ENCODE assay signal across 1 cellular context in the genomic region with DNA sequence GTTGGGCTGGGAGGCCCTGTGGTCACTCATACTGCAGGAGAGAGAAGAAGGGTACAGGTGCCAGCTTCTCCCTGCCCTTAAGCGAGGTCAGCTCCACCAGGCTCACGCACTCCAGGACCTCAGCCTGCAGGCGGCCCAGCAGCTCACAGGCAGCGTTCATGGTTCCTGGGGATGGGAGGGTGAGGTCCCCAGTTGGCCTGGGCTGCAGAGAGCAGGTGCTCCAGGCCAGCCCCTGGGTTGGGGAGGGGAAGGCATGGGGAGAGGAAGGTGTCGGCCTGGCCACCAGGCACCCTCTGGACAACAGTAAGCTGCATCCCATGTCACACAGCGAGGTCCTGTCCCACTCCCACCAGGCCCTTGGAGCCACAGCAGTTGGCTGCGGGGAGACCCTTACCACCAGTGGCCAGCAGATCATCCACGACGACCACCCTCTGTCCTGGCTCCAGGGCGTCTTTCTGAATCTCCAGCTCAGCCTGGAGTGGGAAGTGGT.
TF ChIP-seq lines count a peak whose summit lies in the region.

No MANE protein-coding gene starts in this region.

TF ChIP-seq in HEK293, 187 proteins besides CTCF, POLR2A, EP300 and RAD21 (continued from another document):
- TF ChIP-seq, protein P1, sequence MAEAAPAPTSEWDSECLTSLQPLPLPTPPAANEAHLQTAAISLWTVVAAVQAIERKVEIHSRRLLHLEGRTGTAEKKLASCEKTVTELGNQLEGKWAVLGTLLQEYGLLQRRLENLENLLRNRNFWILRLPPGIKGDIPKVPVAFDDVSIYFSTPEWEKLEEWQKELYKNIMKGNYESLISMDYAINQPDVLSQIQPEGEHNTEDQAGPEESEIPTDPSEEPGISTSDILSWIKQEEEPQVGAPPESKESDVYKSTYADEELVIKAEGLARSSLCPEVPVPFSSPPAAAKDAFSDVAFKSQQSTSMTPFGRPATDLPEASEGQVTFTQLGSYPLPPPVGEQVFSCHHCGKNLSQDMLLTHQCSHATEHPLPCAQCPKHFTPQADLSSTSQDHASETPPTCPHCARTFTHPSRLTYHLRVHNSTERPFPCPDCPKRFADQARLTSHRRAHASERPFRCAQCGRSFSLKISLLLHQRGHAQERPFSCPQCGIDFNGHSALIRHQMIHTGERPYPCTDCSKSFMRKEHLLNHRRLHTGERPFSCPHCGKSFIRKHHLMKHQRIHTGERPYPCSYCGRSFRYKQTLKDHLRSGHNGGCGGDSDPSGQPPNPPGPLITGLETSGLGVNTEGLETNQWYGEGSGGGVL (tag by site-specific recombination; IDR thresholded peaks at IDR 0.05) = no peak
- TF ChIP-seq ZBTB17 (tag by site-specific recombination; IDR thresholded peaks at IDR 0.05) (peak; percentile 37; the same call in 1 of the 2 replicates), ZNF155 (tag by site-specific recombination; IDR thresholded peaks at IDR 0.05) (no peak), BCL11A (tag by site-specific recombination; IDR thresholded peaks at IDR 0.05; ENCODE audit: low read depth) (peak; percentile 97; the same call in 1 of the 2 replicates), ZNF18 (tag by site-specific recombination; IDR thresholded peaks at IDR 0.05) (no peak), KLF7 (tag by site-specific recombination; IDR thresholded peaks at IDR 0.05; ENCODE audit: borderline replicate concordance) (no peak), ZNF529 (tag by site-specific recombination; IDR thresholded peaks at IDR 0.05; ENCODE audit: insufficient replicate concordance) (no peak), ZNF596 (tag by site-specific recombination; IDR thresholded peaks at IDR 0.05) (no peak), ZNF501 (tag by site-specific recombination; IDR thresholded peaks at IDR 0.05) (no peak), ZBTB48 (tag by site-specific recombination; IDR thresholded peaks at IDR 0.05) (0 out of 2 replicates have a peak, but pooled peaks have one; percentile 8), ZNF600 (tag by site-specific recombination; IDR thresholded peaks at IDR 0.05) (peak; percentile 60; the same call in 1 of the 2 replicates), ZNF350 (tag by site-specific recombination; IDR thresholded peaks at IDR 0.05) (no peak), BCL6B (tag by site-specific recombination; IDR thresholded peaks at IDR 0.05) (no peak), ZNF623 (tag by site-specific recombination; IDR thresholded peaks at IDR 0.05) (no peak), SP7 (tag by site-specific recombination; IDR thresholded peaks at IDR 0.05) (no peak), ZNF26 (tag by site-specific recombination; IDR thresholded peaks at IDR 0.05) (no peak)
- TF ChIP-seq, protein P2, sequence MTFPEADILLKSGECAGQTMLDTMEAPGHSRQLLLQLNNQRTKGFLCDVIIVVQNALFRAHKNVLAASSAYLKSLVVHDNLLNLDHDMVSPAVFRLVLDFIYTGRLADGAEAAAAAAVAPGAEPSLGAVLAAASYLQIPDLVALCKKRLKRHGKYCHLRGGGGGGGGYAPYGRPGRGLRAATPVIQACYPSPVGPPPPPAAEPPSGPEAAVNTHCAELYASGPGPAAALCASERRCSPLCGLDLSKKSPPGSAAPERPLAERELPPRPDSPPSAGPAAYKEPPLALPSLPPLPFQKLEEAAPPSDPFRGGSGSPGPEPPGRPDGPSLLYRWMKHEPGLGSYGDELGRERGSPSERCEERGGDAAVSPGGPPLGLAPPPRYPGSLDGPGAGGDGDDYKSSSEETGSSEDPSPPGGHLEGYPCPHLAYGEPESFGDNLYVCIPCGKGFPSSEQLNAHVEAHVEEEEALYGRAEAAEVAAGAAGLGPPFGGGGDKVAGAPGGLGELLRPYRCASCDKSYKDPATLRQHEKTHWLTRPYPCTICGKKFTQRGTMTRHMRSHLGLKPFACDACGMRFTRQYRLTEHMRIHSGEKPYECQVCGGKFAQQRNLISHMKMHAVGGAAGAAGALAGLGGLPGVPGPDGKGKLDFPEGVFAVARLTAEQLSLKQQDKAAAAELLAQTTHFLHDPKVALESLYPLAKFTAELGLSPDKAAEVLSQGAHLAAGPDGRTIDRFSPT (tag by site-specific recombination; IDR thresholded peaks at IDR 0.05) = no peak; the same call in 1 of the 2 replicates
- TF ChIP-seq, protein P3, sequence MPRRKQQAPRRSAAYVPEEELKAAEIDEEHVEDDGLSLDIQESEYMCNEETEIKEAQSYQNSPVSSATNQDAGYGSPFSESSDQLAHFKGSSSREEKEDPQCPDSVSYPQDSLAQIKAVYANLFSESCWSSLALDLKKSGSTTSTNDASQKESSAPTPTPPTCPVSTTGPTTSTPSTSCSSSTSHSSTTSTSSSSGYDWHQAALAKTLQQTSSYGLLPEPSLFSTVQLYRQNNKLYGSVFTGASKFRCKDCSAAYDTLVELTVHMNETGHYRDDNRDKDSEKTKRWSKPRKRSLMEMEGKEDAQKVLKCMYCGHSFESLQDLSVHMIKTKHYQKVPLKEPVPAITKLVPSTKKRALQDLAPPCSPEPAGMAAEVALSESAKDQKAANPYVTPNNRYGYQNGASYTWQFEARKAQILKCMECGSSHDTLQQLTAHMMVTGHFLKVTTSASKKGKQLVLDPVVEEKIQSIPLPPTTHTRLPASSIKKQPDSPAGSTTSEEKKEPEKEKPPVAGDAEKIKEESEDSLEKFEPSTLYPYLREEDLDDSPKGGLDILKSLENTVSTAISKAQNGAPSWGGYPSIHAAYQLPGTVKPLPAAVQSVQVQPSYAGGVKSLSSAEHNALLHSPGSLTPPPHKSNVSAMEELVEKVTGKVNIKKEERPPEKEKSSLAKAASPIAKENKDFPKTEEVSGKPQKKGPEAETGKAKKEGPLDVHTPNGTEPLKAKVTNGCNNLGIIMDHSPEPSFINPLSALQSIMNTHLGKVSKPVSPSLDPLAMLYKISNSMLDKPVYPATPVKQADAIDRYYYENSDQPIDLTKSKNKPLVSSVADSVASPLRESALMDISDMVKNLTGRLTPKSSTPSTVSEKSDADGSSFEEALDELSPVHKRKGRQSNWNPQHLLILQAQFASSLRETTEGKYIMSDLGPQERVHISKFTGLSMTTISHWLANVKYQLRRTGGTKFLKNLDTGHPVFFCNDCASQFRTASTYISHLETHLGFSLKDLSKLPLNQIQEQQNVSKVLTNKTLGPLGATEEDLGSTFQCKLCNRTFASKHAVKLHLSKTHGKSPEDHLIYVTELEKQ (tag by site-specific recombination; IDR thresholded peaks at IDR 0.05; ENCODE audit: borderline replicate concordance) = no peak
- TF ChIP-seq, protein P4, sequence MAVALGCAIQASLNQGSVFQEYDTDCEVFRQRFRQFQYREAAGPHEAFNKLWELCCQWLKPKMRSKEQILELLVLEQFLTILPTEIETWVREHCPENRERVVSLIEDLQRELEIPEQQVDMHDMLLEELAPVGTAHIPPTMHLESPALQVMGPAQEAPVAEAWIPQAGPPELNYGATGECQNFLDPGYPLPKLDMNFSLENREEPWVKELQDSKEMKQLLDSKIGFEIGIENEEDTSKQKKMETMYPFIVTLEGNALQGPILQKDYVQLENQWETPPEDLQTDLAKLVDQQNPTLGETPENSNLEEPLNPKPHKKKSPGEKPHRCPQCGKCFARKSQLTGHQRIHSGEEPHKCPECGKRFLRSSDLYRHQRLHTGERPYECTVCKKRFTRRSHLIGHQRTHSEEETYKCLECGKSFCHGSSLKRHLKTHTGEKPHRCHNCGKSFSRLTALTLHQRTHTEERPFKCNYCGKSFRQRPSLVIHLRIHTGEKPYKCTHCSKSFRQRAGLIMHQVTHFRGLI (tag by site-specific recombination; IDR thresholded peaks at IDR 0.05) = peak; percentile 41; the same call in 1 of the 2 replicates
- TF ChIP-seq, protein P5, sequence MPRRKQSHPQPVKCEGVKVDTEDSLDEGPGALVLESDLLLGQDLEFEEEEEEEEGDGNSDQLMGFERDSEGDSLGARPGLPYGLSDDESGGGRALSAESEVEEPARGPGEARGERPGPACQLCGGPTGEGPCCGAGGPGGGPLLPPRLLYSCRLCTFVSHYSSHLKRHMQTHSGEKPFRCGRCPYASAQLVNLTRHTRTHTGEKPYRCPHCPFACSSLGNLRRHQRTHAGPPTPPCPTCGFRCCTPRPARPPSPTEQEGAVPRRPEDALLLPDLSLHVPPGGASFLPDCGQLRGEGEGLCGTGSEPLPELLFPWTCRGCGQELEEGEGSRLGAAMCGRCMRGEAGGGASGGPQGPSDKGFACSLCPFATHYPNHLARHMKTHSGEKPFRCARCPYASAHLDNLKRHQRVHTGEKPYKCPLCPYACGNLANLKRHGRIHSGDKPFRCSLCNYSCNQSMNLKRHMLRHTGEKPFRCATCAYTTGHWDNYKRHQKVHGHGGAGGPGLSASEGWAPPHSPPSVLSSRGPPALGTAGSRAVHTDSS (tag by site-specific recombination; IDR thresholded peaks at IDR 0.05) = no peak; the same call in 1 of the 2 replicates
- TF ChIP-seq, protein P6, sequence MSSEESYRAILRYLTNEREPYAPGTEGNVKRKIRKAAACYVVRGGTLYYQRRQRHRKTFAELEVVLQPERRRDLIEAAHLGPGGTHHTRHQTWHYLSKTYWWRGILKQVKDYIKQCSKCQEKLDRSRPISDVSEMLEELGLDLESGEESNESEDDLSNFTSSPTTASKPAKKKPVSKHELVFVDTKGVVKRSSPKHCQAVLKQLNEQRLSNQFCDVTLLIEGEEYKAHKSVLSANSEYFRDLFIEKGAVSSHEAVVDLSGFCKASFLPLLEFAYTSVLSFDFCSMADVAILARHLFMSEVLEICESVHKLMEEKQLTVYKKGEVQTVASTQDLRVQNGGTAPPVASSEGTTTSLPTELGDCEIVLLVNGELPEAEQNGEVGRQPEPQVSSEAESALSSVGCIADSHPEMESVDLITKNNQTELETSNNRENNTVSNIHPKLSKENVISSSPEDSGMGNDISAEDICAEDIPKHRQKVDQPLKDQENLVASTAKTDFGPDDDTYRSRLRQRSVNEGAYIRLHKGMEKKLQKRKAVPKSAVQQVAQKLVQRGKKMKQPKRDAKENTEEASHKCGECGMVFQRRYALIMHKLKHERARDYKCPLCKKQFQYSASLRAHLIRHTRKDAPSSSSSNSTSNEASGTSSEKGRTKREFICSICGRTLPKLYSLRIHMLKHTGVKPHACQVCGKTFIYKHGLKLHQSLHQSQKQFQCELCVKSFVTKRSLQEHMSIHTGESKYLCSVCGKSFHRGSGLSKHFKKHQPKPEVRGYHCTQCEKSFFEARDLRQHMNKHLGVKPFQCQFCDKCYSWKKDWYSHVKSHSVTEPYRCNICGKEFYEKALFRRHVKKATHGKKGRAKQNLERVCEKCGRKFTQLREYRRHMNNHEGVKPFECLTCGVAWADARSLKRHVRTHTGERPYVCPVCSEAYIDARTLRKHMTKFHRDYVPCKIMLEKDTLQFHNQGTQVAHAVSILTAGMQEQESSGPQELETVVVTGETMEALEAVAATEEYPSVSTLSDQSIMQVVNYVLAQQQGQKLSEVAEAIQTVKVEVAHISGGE (tag by site-specific recombination; conservative IDR thresholded peaks at IDR 0.05; ENCODE audit: low read depth) = no peak
